24 cellular contexts compared by ENCODE assay signal in the genomic region with DNA sequence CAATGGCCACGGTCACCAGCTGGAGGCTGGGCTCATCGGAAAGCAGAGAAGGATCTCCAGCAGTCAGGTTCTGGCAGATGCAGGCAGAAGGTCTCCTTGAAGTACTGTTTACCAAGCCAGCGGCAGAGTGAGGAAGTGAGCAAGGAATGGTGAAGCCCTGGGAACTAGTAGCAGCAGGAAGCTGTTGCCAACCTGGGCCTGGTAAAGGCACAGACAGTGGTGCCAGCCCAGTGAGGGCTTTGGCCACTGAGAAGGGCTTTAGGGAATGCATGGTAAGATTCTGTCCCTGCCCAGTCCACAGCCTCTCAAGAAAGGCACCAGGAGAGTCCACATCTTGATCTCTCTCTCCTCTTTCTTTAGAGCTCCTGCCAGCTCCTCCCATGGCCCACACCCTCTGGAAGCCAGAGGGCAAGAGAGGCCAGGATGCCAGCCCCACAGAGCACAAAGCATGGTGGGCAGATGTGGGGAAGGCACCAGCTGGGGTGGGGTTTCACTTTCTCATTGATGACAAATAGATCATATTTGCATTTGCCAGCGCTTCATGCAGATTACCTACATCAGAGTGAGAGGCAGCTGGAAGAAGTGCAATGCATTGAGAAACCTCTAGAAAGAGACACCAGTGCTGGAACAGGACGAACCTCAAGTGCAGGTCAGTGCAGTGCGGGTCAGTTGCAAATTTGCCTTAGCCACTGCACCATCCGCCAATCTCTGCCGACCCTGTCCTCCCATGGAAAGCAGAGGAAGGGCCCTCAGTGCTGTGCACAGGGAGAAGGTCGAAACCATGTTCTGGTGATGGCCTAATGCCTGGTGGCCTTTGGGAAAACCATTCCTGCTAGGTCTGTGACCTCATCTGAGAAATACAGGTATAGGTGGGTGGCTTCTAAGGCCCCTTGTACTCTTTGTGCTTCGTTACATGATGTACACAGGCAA.
"Had no signal": no experiment of that assay in that cellular context is flagged by ENCODE, and none has a peak within 500 bp of the region (broad histone marks: within the 10 kb centered on the region; RNA-seq: fewer than 3 reads in every experiment).

No MANE protein-coding gene starts in this region.

- H2AFZ ChIP-seq: PC-9 had no signal

- H3K9me3 ChIP-seq: MG63, Peyer's patch had no signal

- ATAC-seq: HepG2, Right ventricle myocardium inferior had no signal

- H3K4me1 ChIP-seq: Peyer's patch, SJSA1 had no signal

- DNase-seq: IMR-90; Karpas-422; KG1; MG63; NCI-H1092; NCI-H1105 treated with DMSO at 0.1 percent for 48 hours; NCI-H1417 treated with DMSO at 0.1 percent for 48 hours; NCI-H146; NCI-H1694 treated with DMSO at 0.1 percent for 48 hours; NCI-H1930; NCI-H2171 treated with DMSO at 0.1 percent for 48 hours; NCI-H345; NCI-H446 treated with DMSO at 0.1 percent for 48 hours; NCI-H510A treated with DMSO at 0.1 percent for 48 hours; NCI-H526; NCI-H82; NK-92 treated with Interleukin-12 subunit alpha and Interleukin-12 subunit beta, amount 100 ng/mL, for 24 hours; PC-9; Peyer's patch; SIG-M5 had no signal

- H3K4me2 ChIP-seq: PC-9 had no signal

- H3K27ac ChIP-seq: PC-9, Peyer's patch, SJSA1, SK-N-MC had no signal

- H3K27me3 ChIP-seq: MG63, Peyer's patch, SJSA1 had no signal

- H3K4me3 ChIP-seq: MG63, PC-9, Peyer's patch, SJSA1, SK-N-MC had no signal

- H3K36me3 ChIP-seq: MG63, Peyer's patch, SJSA1 had no signal
